ENCODE assay signal across 25 cellular contexts in the genomic region with DNA sequence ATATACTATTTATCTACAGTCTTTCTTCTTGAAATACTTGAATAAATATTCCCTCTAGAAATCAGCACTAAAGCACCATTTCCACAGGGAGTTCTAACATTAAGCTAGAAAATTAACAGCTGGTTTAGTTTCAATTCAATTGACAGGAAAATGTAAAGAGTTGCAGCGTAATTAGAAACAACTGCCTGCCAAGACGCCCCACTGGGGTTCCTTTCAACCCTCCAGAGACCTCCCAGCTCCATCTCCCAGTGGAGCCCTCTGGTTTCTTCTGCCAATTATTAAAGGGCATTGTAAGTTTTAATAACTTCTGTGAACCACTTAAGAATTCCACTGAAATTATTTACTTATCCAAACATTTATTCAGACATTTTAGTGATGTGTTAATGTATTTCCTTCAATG. TPM values are rescaled to one million over a fixed set of nuclear protein-coding genes. Genes with fewer than 3 reads are reported as not detected.
"Had no signal": no experiment of that assay in that cellular context is flagged by ENCODE, and none has a peak within 500 bp of the region (broad histone marks: within the 10 kb centered on the region; RNA-seq: fewer than 3 reads in every experiment).

No MANE protein-coding gene starts in this region.

- H3K27ac Mint-ChIP-seq: immature natural killer cell; memory B cell; mesothelial cell of epicardium; nephron; stimulated activated naive B cell treated with anti-CD40 and anti-IgM and Interleukin-4, amounts not matched to agents 10 μg/mL and 1 μg/mL and 100 μg/mL, for 72 hours had no signal

- H3K27ac ChIP-seq: colonic mucosa, foreskin keratinocyte, left ventricle myocardium inferior, lower lobe of right lung, parathyroid adenoma, psoas muscle, skin epidermis, stomach, thoracic aorta had no signal

- H2AFZ ChIP-seq: parathyroid adenoma had no signal

- H3K4me3 Mint-ChIP-seq: immature natural killer cell; memory B cell; mesothelial cell of epicardium; nephron; stimulated activated naive B cell treated with anti-CD40 and anti-IgM and Interleukin-4, amounts not matched to agents 10 μg/mL and 1 μg/mL and 100 μg/mL, for 72 hours had no signal

- DNase-seq: colonic mucosa; dermis blood vessel endothelial cell; erythroblast; foreskin keratinocyte; immature natural killer cell; kidney; left cardiac atrium; left ventricle myocardium inferior; lower lobe of right lung; psoas muscle; retina; stimulated activated CD4-positive, alpha-beta T cell treated with anti-CD3 and anti-CD28 coated beads, Interleukin-2, amount 100 ng/mL, for 24 hours; stimulated activated CD4-positive, alpha-beta T cell treated with anti-CD3 and anti-CD28 coated beads, Interleukin-4, amount 100 ng/mL, for 4 hours; stimulated activated naive B cell treated with anti-CD40 and anti-IgM and Interleukin-4, amounts not matched to agents 10 μg/mL and 1 μg/mL and 100 μg/mL, for 72 hours; stomach; substantia nigra; trophoblast cell had no signal

- H3K27me3 Mint-ChIP-seq: memory B cell had no signal

- H3K4me3 ChIP-seq: colonic mucosa, left ventricle myocardium inferior, lower lobe of right lung, psoas muscle, skin epidermis, stomach, thoracic aorta had no signal

- H3K79me2 ChIP-seq: parathyroid adenoma had no signal

- H3K36me3 ChIP-seq: colonic mucosa, left ventricle myocardium inferior, lower lobe of right lung, stomach, thoracic aorta had no signal

- H3K9me3 Mint-ChIP-seq: stimulated activated naive B cell treated with anti-CD40 and anti-IgM and Interleukin-4, amounts not matched to agents 10 μg/mL and 1 μg/mL and 100 μg/mL, for 72 hours had no signal

- H3K9me3 ChIP-seq: colonic mucosa, left ventricle myocardium inferior, lower lobe of right lung, psoas muscle, stomach, thoracic aorta had no signal

- H3K36me3 Mint-ChIP-seq: immature natural killer cell; memory B cell; mesothelial cell of epicardium; stimulated activated naive B cell treated with anti-CD40 and anti-IgM and Interleukin-4, amounts not matched to agents 10 μg/mL and 1 μg/mL and 100 μg/mL, for 72 hours had no signal

- ATAC-seq: foreskin keratinocyte; left cardiac atrium; psoas muscle; sciatic nerve; stimulated activated naive B cell treated with anti-CD40 and anti-IgM and Interleukin-4, amounts not matched to agents 10 μg/mL and 1 μg/mL and 100 μg/mL, for 72 hours had no signal

- H3K4me1 ChIP-seq: foreskin keratinocyte, parathyroid adenoma, psoas muscle had no signal

- H3K9ac ChIP-seq: parathyroid adenoma had no signal

RNA-seq across cellular contexts. Expression of gene GJA3, which starts 4.1 kb away (rescaled TPM):
- total RNA-seq: dermis blood vessel endothelial cell, endothelial cell of umbilical vein, lower lobe of right lung, sciatic nerve had no signal
- polyA plus RNA-seq: endothelial cell of umbilical vein, immature natural killer cell had no signal

RNA-seq across cellular contexts. Expression of gene GJB2, which starts 36.0 kb away (rescaled TPM):
- total RNA-seq: endothelial cell of umbilical vein, left ventricle myocardium inferior had no signal
- polyA plus RNA-seq: endothelial cell of umbilical vein, immature natural killer cell had no signal
